Comparison of ENCODE assay signal across 27 cellular contexts in the genomic region with DNA sequence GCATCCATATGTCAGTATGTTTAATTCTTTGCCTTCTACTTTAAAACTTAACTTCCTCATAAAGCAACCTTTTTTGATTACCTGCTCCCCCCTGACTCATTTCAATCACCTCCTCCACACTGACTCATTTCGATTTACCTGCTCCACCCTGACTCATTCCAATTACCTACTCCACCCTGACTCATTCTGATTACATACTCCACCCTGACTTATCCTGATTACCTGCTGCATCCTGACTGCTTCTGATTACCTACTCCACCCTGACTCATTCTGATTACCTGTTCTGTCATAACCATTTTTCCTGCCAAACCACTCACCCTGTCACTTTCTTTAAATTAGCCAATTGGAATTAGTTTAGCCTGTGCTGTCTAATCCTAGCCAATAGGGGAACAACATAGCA.
DNase-seq lines count a peak whose midpoint lies in the region; ATAC-seq, FAIRE-seq and TF ChIP-seq lines count a peak whose summit lies in the region.
"Had no signal": no experiment of that assay in that cellular context is flagged by ENCODE, and none has a peak within 500 bp of the region (broad histone marks: within the 10 kb centered on the region; RNA-seq: fewer than 3 reads in every experiment).

No MANE protein-coding gene starts in this region.

- H3K4me1 ChIP-seq in HepG2 (ENCODE audit: insufficient read depth, low read length), result no peaks in the 10 kb centered on the region
- H3K4me1 ChIP-seq in right lobe of liver, result no peaks in the 10 kb centered on the region
- H3K4me1 ChIP-seq: BLaER1, heart left ventricle, suprapubic skin, upper lobe of right lung had no signal

- TF ChIP-seq CTCF in HepG2 (CRISPR knock-in tag; IDR thresholded peaks at IDR 0.05) (no peak), right lobe of liver (IDR thresholded peaks at IDR 0.05) (no peak)

- peaks cover 8% of the 10 kb centered on the region for H3K4me1 Mint-ChIP-seq in activated CD4-positive, alpha-beta memory T cell treated with anti-CD3 and anti-CD28 coated beads for 36 hours (ENCODE audit: low read depth)
- H3K4me1 Mint-ChIP-seq: GM23338, nephron had no signal

- peaks cover 5% of the 10 kb centered on the region for H3K9me3 Mint-ChIP-seq in activated CD4-positive, alpha-beta memory T cell treated with anti-CD3 and anti-CD28 coated beads for 36 hours
- H3K9me3 Mint-ChIP-seq: activated T-cell treated with anti-CD3 and anti-CD28 coated beads, Interleukin-2, amount 50 U/mL, for 24 hours; nephron had no signal

- no peak overlapping the region for H3K9ac ChIP-seq in HepG2 (ENCODE audit: insufficient read depth, low read depth, low read length)
- H3K9ac ChIP-seq: BLaER1 had no signal

- CTCF ChIA-PET in HepG2 (lab: Yijun Ruan, JAX; ENCODE audit: low intra/inter-chr PET ratio, low total read pairs), result no interaction called here
- CTCF ChIA-PET in activated CD4-positive, alpha-beta memory T cell treated with anti-CD3 and anti-CD28 coated beads for 36 hours (lab: Charles Lee), result no interaction called here

- no peak overlapping the region for H3K27ac Mint-ChIP-seq in activated CD4-positive, alpha-beta memory T cell treated with anti-CD3 and anti-CD28 coated beads for 36 hours
- H3K27ac Mint-ChIP-seq: activated T-cell treated with anti-CD3 and anti-CD28 coated beads, Interleukin-2, amount 50 U/mL, for 24 hours; GM23338; nephron had no signal

- H3K4me3 ChIP-seq in HepG2 (replicated peaks in 1 of 3; ENCODE audit: insufficient read depth in 1 of 3, low read depth in 2 of 3, low read length in 3 of 3) (no peak overlapping the region), right lobe of liver (no peak overlapping the region)
- H3K4me3 ChIP-seq: BLaER1, GM23338, heart left ventricle, lung, skin epidermis, suprapubic skin, upper lobe of right lung had no signal

- POLR2A ChIA-PET in HepG2 (lab: Yijun Ruan, JAX), result no interaction called here
- POLR2A ChIA-PET in activated CD4-positive, alpha-beta memory T cell treated with anti-CD3 and anti-CD28 coated beads for 36 hours (lab: Charles Lee), result no interaction called here

- intact Hi-C loops in HepG2 (cut with micrococcal nuclease; ENCODE audit: unreplicated experiment), result no loop called here
- intact Hi-C loops in right lobe of liver (cut with DNase I), result no loop called here
- intact Hi-C loops in activated CD4-positive, alpha-beta memory T cell treated with anti-CD3 and anti-CD28 coated beads for 36 hours (cut with micrococcal nuclease), result loop anchor here (1.0 kb wide), 1 partner anchor 28 kb away; no protein-coding TSS in a partner anchor

- H3K27ac ChIP-seq in HepG2 (ENCODE audit: extremely low read length, insufficient read depth, low read length), result no peak overlapping the region
- no peak overlapping the region for H3K27ac ChIP-seq in right lobe of liver
- H3K27ac ChIP-seq: BLaER1, heart left ventricle, skin epidermis, suprapubic skin, upper lobe of right lung had no signal

- TF ChIP-seq RAD21 in HepG2 (CRISPR knock-in tag; IDR thresholded peaks at IDR 0.05), result no peak

- ATAC-seq in HepG2, result no peak
- ATAC-seq in right lobe of liver, result no peak
- ATAC-seq in HG02678 (IDR thresholded peaks at IDR 0.05; ENCODE audit: unreplicated experiment), result peak; percentile 6
- ATAC-seq in HG03469 (IDR thresholded peaks at IDR 0.05; ENCODE audit: unreplicated experiment), result no peak
- ATAC-seq in HG03280 (IDR thresholded peaks at IDR 0.05; ENCODE audit: unreplicated experiment), result no peak
- no peak for ATAC-seq in GM19455 (IDR thresholded peaks at IDR 0.05; ENCODE audit: unreplicated experiment)
- ATAC-seq: activated CD4-positive, CD25-positive, alpha-beta regulatory T cell treated with anti-CD3 and anti-CD28 coated beads, Interleukin-2, amount 50 U/mL, for 24 hours; GM23338; heart left ventricle; upper lobe of right lung had no signal

- no peak for TF ChIP-seq EP300 in HepG2 (IDR thresholded peaks at IDR 0.05; ENCODE audit: low read depth in 2 of 2, low read length in 2 of 2)
- no peak for TF ChIP-seq EP300 in HepG2 (CRISPR knock-in tag; IDR thresholded peaks at IDR 0.05; ENCODE audit: borderline replicate concordance)

- no peaks in the 10 kb centered on the region for H3K27me3 Mint-ChIP-seq in activated CD4-positive, alpha-beta memory T cell treated with anti-CD3 and anti-CD28 coated beads for 36 hours
- H3K27me3 Mint-ChIP-seq: activated T-cell treated with anti-CD3 and anti-CD28 coated beads, Interleukin-2, amount 50 U/mL, for 24 hours had no signal

- H3K36me3 ChIP-seq in HepG2 (replicated peaks in 1 of 2; ENCODE audit: control insufficient read depth in 1 of 2, insufficient read depth in 2 of 2, low read length in 2 of 2) (no peaks in the 10 kb centered on the region), right lobe of liver (no peaks in the 10 kb centered on the region)
- H3K36me3 ChIP-seq: BLaER1, heart left ventricle, suprapubic skin, upper lobe of right lung had no signal

- TF ChIP-seq POLR2A in HepG2 (IDR thresholded peaks at IDR 0.05; ENCODE audit: insufficient read depth in 1 of 2, low read depth in 2 of 2, low read length in 2 of 2), result no peak
- no peak for TF ChIP-seq POLR2A in right lobe of liver (IDR thresholded peaks at IDR 0.05)

- no peaks in the 10 kb centered on the region for H3K36me3 Mint-ChIP-seq in activated CD4-positive, alpha-beta memory T cell treated with anti-CD3 and anti-CD28 coated beads for 36 hours

- BruUV-seq in HepG2 (replicated peaks; lab: Mats Ljungman, UMichigan), result no TSS peak

- no peak overlapping the region for H2AFZ ChIP-seq in HepG2 (ENCODE audit: low read length)
- H2AFZ ChIP-seq: GM23338 had no signal

- H3K27me3 ChIP-seq in HepG2 (ENCODE audit: control insufficient read depth in 1 of 2, insufficient read depth in 2 of 2, low read length in 2 of 2) (no peaks in the 10 kb centered on the region), right lobe of liver (no peaks in the 10 kb centered on the region)
- H3K27me3 ChIP-seq: BLaER1, heart left ventricle, suprapubic skin, upper lobe of right lung had no signal

- DNase-seq in HepG2 (ENCODE audit: low spot score), result peak; percentile 2
- no peak for DNase-seq in right lobe of liver
- peak; percentile 16 for DNase-seq in activated CD4-positive, alpha-beta memory T cell treated with anti-CD3 and anti-CD28 coated beads for 36 hours
- peak; percentile 52 for DNase-seq in renal cortical epithelial cell (ENCODE audit: low read depth)
- DNase-seq: activated T-cell treated with anti-CD3 and anti-CD28 coated beads, Interleukin-2, amount 50 U/mL, for 24 hours; amygdala; heart left ventricle; KG1; NCI-H1417; NCI-H2081; NCI-H345; NCI-H748 treated with DMSO at 0.1 percent for 48 hours; RPMI8226; upper lobe of right lung had no signal

- peaks cover 6% of the 10 kb centered on the region; the same call in 1 of the 2 replicates for H3K9me3 ChIP-seq in HepG2 (ENCODE audit: low read length)
- H3K9me3 ChIP-seq in right lobe of liver, result no peaks in the 10 kb centered on the region
- H3K9me3 ChIP-seq: BLaER1, heart left ventricle, suprapubic skin, upper lobe of right lung had no signal

- FAIRE-seq in HepG2 (lab: Jason Lieb, UNC), result no peak
- FAIRE-seq: G401.6, TTC549 had no signal

- H4K20me1 ChIP-seq in HepG2 (ENCODE audit: insufficient read depth, low read length), result no peaks in the 10 kb centered on the region
- H4K20me1 ChIP-seq: BLaER1 had no signal

- H3K4me2 ChIP-seq in HepG2 (ENCODE audit: low read depth, low read length), result no peak overlapping the region
- H3K4me2 ChIP-seq: BLaER1, GM23338 had no signal

- in situ Hi-C loops in HepG2 (cut with HindIII; ENCODE audit: extremely low pct_ligation_motif_present, low pct_unique_long_range_greater_than_20kb), result no loop called here

- WGBS in HepG2 (ENCODE audit: low lambda C conversion rate), result 0% methylated on average over 1 of the region's 1 CpG
- WGBS in right lobe of liver (ENCODE audit: insufficient coverage, low coverage, low lambda C conversion rate, missing lambda C conversion rate), result no CpG with 5 or more reads among the region's 1 CpG

- H3K79me2 ChIP-seq in HepG2 (ENCODE audit: insufficient read depth, low read length), result no peaks in the 10 kb centered on the region

- H3K4me3 Mint-ChIP-seq in activated CD4-positive, alpha-beta memory T cell treated with anti-CD3 and anti-CD28 coated beads for 36 hours, result no peak overlapping the region
- H3K4me3 Mint-ChIP-seq: activated T-cell treated with anti-CD3 and anti-CD28 coated beads, Interleukin-2, amount 50 U/mL, for 24 hours; GM23338; nephron had no signal

TF ChIP-seq in HepG2, 621 proteins besides CTCF, POLR2A, EP300 and RAD21:
- no peak for TF ChIP-seq ZSCAN30 (CRISPR knock-in tag; IDR thresholded peaks at IDR 0.05)
- TF ChIP-seq FOSL2 (CRISPR knock-in tag; IDR thresholded peaks at IDR 0.05), result peak; percentile 10; the same call in 1 of the 2 replicates
TF ChIP-seq in HepG2: peak in this region for 1.

Comparison
In these comparisons a context has a peak if more than half of its experiments do, and no peak if none do; other contexts are left out.
1. DNase-seq: peak in HepG2 (single experiment), activated CD4-positive, alpha-beta memory T cell treated with anti-CD3 and anti-CD28 coated beads for 36 hours (single experiment) and renal cortical epithelial cell (single experiment); none in right lobe of liver (0 of 3).